In genomic region chr6:49668083-49668511, GRCh38 we compare ENCODE assay signal across 1 cellular context.
TF ChIP-seq lines count a peak whose summit lies in the region.

No MANE protein-coding gene starts in this region.

TF ChIP-seq in GM23338, 12 proteins besides CTCF, POLR2A, EP300 and RAD21 (continued from another document):
- no peak for TF ChIP-seq REST (IDR thresholded peaks at IDR 0.05; ENCODE audit: unreplicated experiment)
- TF ChIP-seq EZH2 (IDR thresholded peaks at IDR 0.05; ENCODE audit: low read depth, unreplicated experiment): no peak
- no peak for TF ChIP-seq JUNB (IDR thresholded peaks at IDR 0.05; ENCODE audit: unreplicated experiment)
- TF ChIP-seq ZNF462 (CRISPR knock-in tag; IDR thresholded peaks at IDR 0.05): no peak
- no peak for TF ChIP-seq ZNF114 (CRISPR knock-in tag; IDR thresholded peaks at IDR 0.05)
- no peak for TF ChIP-seq POLR2AphosphoS5 (IDR thresholded peaks at IDR 0.05; ENCODE audit: low read depth)
